4 cellular contexts compared by ENCODE assay signal in genomic region chr16:48121276-48121675, GRCh38.
TF ChIP-seq lines count a peak whose summit lies in the region.

No MANE protein-coding gene starts in this region.

TF ChIP-seq in A549, 52 proteins besides CTCF, POLR2A, EP300 and RAD21:
- no peak for TF ChIP-seq BCL3 (IDR thresholded peaks at IDR 0.05)
- TF ChIP-seq CEBPB (IDR thresholded peaks at IDR 0.05), result no peak
- no peak for TF ChIP-seq HOXA7 (CRISPR knock-in tag; IDR thresholded peaks at IDR 0.05)
- TF ChIP-seq ZSCAN20 (CRISPR knock-in tag; IDR thresholded peaks at IDR 0.05), result no peak
- no peak for TF ChIP-seq SMC3 (IDR thresholded peaks at IDR 0.05)

TF ChIP-seq in IMR-90, 13 proteins besides CTCF, POLR2A, EP300 and RAD21:
- TF ChIP-seq USF2 (IDR thresholded peaks at IDR 0.05; ENCODE audit: low read depth, low read length) (no peak), CEBPB (IDR thresholded peaks at IDR 0.05; ENCODE audit: low read depth, low read length) (no peak), NFE2L2 (IDR thresholded peaks at IDR 0.05; ENCODE audit: low read depth, low read length) (no peak), MXI1 (IDR thresholded peaks at IDR 0.05; ENCODE audit: borderline replicate concordance, low read depth, low read length) (no peak), MAZ (IDR thresholded peaks at IDR 0.05; ENCODE audit: borderline replicate concordance, low read depth, low read length) (no peak), MAFK (IDR thresholded peaks at IDR 0.05; ENCODE audit: low read depth, low read length) (no peak), FOS (IDR thresholded peaks at IDR 0.05; ENCODE audit: low read depth, low read length) (no peak), RCOR1 (IDR thresholded peaks at IDR 0.05; ENCODE audit: insufficient replicate concordance, low read length) (no peak), ELK1 (IDR thresholded peaks at IDR 0.05; ENCODE audit: borderline replicate concordance, low read depth, low read length) (no peak), RFX5 (IDR thresholded peaks at IDR 0.05; ENCODE audit: low read depth, low read length) (no peak), BHLHE40 (IDR thresholded peaks at IDR 0.05; ENCODE audit: low read depth, low read length) (no peak), CHD1 (IDR thresholded peaks at IDR 0.05; ENCODE audit: low read depth, low read length) (no peak), SMC3 (IDR thresholded peaks at IDR 0.05; ENCODE audit: low read depth, low read length) (no peak)

TF ChIP-seq in SK-N-SH treated with all-trans-retinoic acid at 6 μM for 48 hours, 23 proteins besides CTCF, POLR2A, EP300 and RAD21:
- TF ChIP-seq PPARA (CRISPR knock-in tag; IDR thresholded peaks at IDR 0.05; ENCODE audit: borderline replicate concordance) (no peak), RARB (CRISPR knock-in tag; IDR thresholded peaks at IDR 0.05) (no peak), PATZ1 (CRISPR knock-in tag; IDR thresholded peaks at IDR 0.05; ENCODE audit: borderline replicate concordance) (no peak), CSDC2 (CRISPR knock-in tag; IDR thresholded peaks at IDR 0.05) (no peak), ZFP30 (CRISPR knock-in tag; IDR thresholded peaks at IDR 0.05) (no peak), POU6F1 (CRISPR knock-in tag; IDR thresholded peaks at IDR 0.05; ENCODE audit: borderline replicate concordance, low read depth) (no peak)

TF ChIP-seq in GM23338, 12 proteins besides CTCF, POLR2A, EP300 and RAD21:
- TF ChIP-seq NANOG (IDR thresholded peaks at IDR 0.05; ENCODE audit: borderline replicate concordance) (no peak), EZH2phosphoT487 (IDR thresholded peaks at IDR 0.05; ENCODE audit: unreplicated experiment) (no peak), ZNF331 (CRISPR knock-in tag; IDR thresholded peaks at IDR 0.05; ENCODE audit: low read depth) (no peak), CREB1 (CRISPR knock-in tag; IDR thresholded peaks at IDR 0.05; ENCODE audit: low read depth) (no peak), ZNF114 (CRISPR knock-in tag; IDR thresholded peaks at IDR 0.05) (no peak), ETS1 (IDR thresholded peaks at IDR 0.05) (no peak), REST (IDR thresholded peaks at IDR 0.05; ENCODE audit: unreplicated experiment) (no peak), ZNF462 (CRISPR knock-in tag; IDR thresholded peaks at IDR 0.05) (no peak), EZH2 (IDR thresholded peaks at IDR 0.05; ENCODE audit: low read depth, unreplicated experiment) (no peak), STAT1 (IDR thresholded peaks at IDR 0.05; ENCODE audit: unreplicated experiment) (no peak), POLR2AphosphoS5 (IDR thresholded peaks at IDR 0.05; ENCODE audit: low read depth) (no peak), JUNB (IDR thresholded peaks at IDR 0.05; ENCODE audit: unreplicated experiment) (no peak)
